In the genomic region with DNA sequence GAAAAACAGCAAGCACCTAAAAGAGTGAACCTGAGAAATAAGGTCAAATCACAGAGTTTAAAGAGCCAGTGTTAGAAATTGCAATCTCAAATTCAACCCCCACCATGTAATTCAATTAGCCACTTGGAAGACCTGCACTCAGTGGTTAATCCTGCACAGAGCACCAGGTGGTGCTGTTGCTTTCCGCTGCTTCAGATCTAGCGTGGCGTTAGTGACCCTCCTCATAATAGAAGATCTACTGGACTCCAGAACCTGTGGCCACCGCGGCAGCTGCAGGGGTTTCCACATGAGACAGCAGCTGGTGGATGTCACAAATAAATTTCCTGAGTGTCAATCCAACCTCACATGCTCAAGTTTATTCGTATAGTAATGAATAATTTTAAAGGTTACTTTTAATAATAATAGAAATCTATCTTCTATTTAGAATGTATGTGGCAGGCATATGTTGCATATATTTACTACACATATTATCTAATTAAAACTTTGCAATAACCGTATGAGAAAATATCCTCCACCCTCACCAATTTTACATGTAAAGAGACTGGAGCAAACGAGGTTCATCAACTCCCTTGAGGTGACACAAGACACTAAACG, we compare ENCODE assay signal across 8 cellular contexts.
DNase-seq lines count a peak whose midpoint lies in the region; ATAC-seq and TF ChIP-seq lines count a peak whose summit lies in the region.

No MANE protein-coding gene starts in this region.

- no peak overlapping the region for H3K4me3 Mint-ChIP-seq in activated CD4-positive, alpha-beta T cell treated with anti-CD3 and anti-CD28 coated beads for 36 hours
- no peak overlapping the region for H3K4me3 Mint-ChIP-seq in stimulated activated naive B cell treated with anti-CD40 and anti-IgM and Interleukin-4, amounts not matched to agents 10 μg/mL and 1 μg/mL and 100 μg/mL, for 72 hours

- TF ChIP-seq CTCF in cardiac fibroblast (IDR thresholded peaks at IDR 0.05; ENCODE audit: low read depth, low read length), result peak; percentile 88

- CTCF ChIA-PET in activated CD4-positive, alpha-beta T cell treated with anti-CD3 and anti-CD28 coated beads for 36 hours (lab: Charles Lee), result interaction anchor here (0.7 to 1.4 kb wide), 4 partner anchors 87 to 395 kb away, joined by 3 to 8 read pairs (median 4); no protein-coding TSS in a partner anchor

- no peaks in the 10 kb centered on the region for H3K36me3 Mint-ChIP-seq in activated CD4-positive, alpha-beta T cell treated with anti-CD3 and anti-CD28 coated beads for 36 hours (ENCODE audit: low read depth)
- H3K36me3 Mint-ChIP-seq in stimulated activated naive B cell treated with anti-CD40 and anti-IgM and Interleukin-4, amounts not matched to agents 10 μg/mL and 1 μg/mL and 100 μg/mL, for 72 hours, result peaks cover 0 to 6% of the 10 kb centered on the region in 2 donors

- intact Hi-C loops in activated CD4-positive, alpha-beta T cell treated with anti-CD3 and anti-CD28 coated beads for 36 hours (cut with DNase I, micrococcal nuclease), result loop anchor here in 1 of 2 experiments (1.0 to 5.0 kb wide), 5 partner anchors 91 to 470 kb away; no protein-coding TSS in a partner anchor

- H3K4me1 Mint-ChIP-seq in activated CD4-positive, alpha-beta T cell treated with anti-CD3 and anti-CD28 coated beads for 36 hours, result no peaks in the 10 kb centered on the region
- no peaks in the 10 kb centered on the region for H3K4me1 Mint-ChIP-seq in stimulated activated naive B cell treated with anti-CD40 and anti-IgM and Interleukin-4, amounts not matched to agents 10 μg/mL and 1 μg/mL and 100 μg/mL, for 72 hours

- DNase-seq in activated CD4-positive, alpha-beta T cell treated with anti-CD3 and anti-CD28 coated beads for 36 hours, result peak; percentile 55
- no peak for DNase-seq in activated CD4-positive, alpha-beta T cell treated with anti-CD3 and anti-CD28 coated beads for 4 hours
- DNase-seq in HPDE6-E6E7 (ENCODE audit: extremely low spot score), result peak; percentile 41
- DNase-seq in RKO (ENCODE audit: low spot score), result peak; percentile 65
- DNase-seq in cardiac fibroblast (ENCODE audit: low read depth in 2 of 2), result peak; percentile 81 to 86
- DNase-seq in kidney glomerular epithelial cell (lab: John Stamatoyannopoulos, UW), result peak; percentile 67
- DNase-seq in stimulated activated naive B cell treated with anti-CD40 and anti-IgM and Interleukin-4, amounts not matched to agents 10 μg/mL and 1 μg/mL and 100 μg/mL, for 72 hours, result no peak

- peaks cover 9% of the 10 kb centered on the region for H3K9me3 Mint-ChIP-seq in activated CD4-positive, alpha-beta T cell treated with anti-CD3 and anti-CD28 coated beads for 36 hours (ENCODE audit: low read depth)
- peaks cover 11 to 13% of the 10 kb centered on the region in 2 donors for H3K9me3 Mint-ChIP-seq in stimulated activated naive B cell treated with anti-CD40 and anti-IgM and Interleukin-4, amounts not matched to agents 10 μg/mL and 1 μg/mL and 100 μg/mL, for 72 hours

- POLR2A ChIA-PET in activated CD4-positive, alpha-beta T cell treated with anti-CD3 and anti-CD28 coated beads for 36 hours (lab: Charles Lee), result no interaction called here

- peaks cover 9% of the 10 kb centered on the region for H3K27me3 Mint-ChIP-seq in activated CD4-positive, alpha-beta T cell treated with anti-CD3 and anti-CD28 coated beads for 36 hours
- H3K27me3 Mint-ChIP-seq in stimulated activated naive B cell treated with anti-CD40 and anti-IgM and Interleukin-4, amounts not matched to agents 10 μg/mL and 1 μg/mL and 100 μg/mL, for 72 hours, result peaks cover 0 to 9% of the 10 kb centered on the region in 2 donors

- H3K27ac Mint-ChIP-seq in activated CD4-positive, alpha-beta T cell treated with anti-CD3 and anti-CD28 coated beads for 36 hours, result no peak overlapping the region
- H3K27ac Mint-ChIP-seq in stimulated activated naive B cell treated with anti-CD40 and anti-IgM and Interleukin-4, amounts not matched to agents 10 μg/mL and 1 μg/mL and 100 μg/mL, for 72 hours, result no peak overlapping the region

- ATAC-seq in activated CD4-positive, alpha-beta T cell treated with anti-CD3 and anti-CD28 coated beads for 36 hours, result peak; percentile 57
- peak; percentile 89 for ATAC-seq in GM21529 (IDR thresholded peaks at IDR 0.05; ENCODE audit: unreplicated experiment)
- peak; percentile 75 to 81 for ATAC-seq in stimulated activated naive B cell treated with anti-CD40 and anti-IgM and Interleukin-4, amounts not matched to agents 10 μg/mL and 1 μg/mL and 100 μg/mL, for 72 hours (replicated peaks)

- no peak overlapping the region for H3K4me3 ChIP-seq in cardiac fibroblast (replicated peaks in 1 of 2; ENCODE audit: low read depth in 2 of 2, low read length in 2 of 2)

Comparison
In these comparisons a context has a peak if more than half of its experiments do, and no peak if none do; other contexts are left out.
1. DNase-seq: peak in activated CD4-positive, alpha-beta T cell treated with anti-CD3 and anti-CD28 coated beads for 36 hours (single experiment), HPDE6-E6E7 (single experiment), RKO (single experiment), cardiac fibroblast (2 of 2) and kidney glomerular epithelial cell (single experiment); none in activated CD4-positive, alpha-beta T cell treated with anti-CD3 and anti-CD28 coated beads for 4 hours (0 of 2) and stimulated activated naive B cell treated with anti-CD40 and anti-IgM and Interleukin-4, amounts not matched to agents 10 μg/mL and 1 μg/mL and 100 μg/mL, for 72 hours (single experiment).
2. Peak in every context shown above with its lines, with median percentiles within 50 percentile points of each other: ATAC-seq.